ENCODE assay signal across 16 cellular contexts in the genomic region with DNA sequence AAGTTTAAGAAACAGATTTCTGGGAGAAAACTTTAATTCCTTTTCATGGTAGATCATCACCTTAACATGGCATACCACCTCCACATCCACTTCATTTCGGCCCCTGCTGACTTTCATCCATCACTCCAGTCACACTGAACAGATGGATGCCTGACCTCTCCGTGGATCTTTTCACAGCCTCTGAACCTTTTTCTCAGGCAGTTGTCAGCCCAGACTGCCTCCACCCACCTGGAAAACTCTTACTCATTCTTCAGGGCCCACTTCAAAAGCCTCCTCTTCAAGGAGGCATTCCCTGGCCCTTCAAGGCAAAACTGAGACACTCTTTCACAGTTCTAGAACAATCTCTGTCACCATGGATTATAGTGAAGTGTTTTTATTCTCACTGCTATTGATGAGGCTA. TPM values are rescaled to one million over a fixed set of nuclear protein-coding genes. Genes with fewer than 3 reads are reported as not detected.
DNase-seq lines count a peak whose midpoint lies in the region; TF ChIP-seq lines count a peak whose summit lies in the region.
"Had no signal": no experiment of that assay in that cellular context is flagged by ENCODE, and none has a peak within 500 bp of the region (broad histone marks: within the 10 kb centered on the region; RNA-seq: fewer than 3 reads in every experiment).

No MANE protein-coding gene starts in this region.

- H3K4me3 ChIP-seq in foreskin fibroblast (ENCODE audit: low read depth in 1 of 2, low read length in 2 of 2): no peak overlapping the region
- H3K4me3 ChIP-seq: GM12878, Peyer's patch had no signal

- TF ChIP-seq CTCF in foreskin fibroblast (IDR thresholded peaks at IDR 0.05; ENCODE audit: low read depth, low read length): no peak

- DNase-seq in stimulated activated CD4-positive, alpha-beta T cell treated with anti-CD3 and anti-CD28 coated beads, Interleukin-2, amount 100 ng/mL, for 4 hours (ENCODE audit: low read depth): peak; percentile 3
- DNase-seq in stimulated activated CD4-positive, alpha-beta T cell treated with anti-CD3 and anti-CD28 coated beads, Interleukin-4, amount 100 ng/mL, for 1 hour: no peak
- DNase-seq in activated T-helper 1 cell treated with anti-CD3 and anti-CD28 coated beads, Interleukin-12 subunit alpha, Interleukin-12 subunit beta, Interleukin-2, Interleukin-4 antibody, amounts not matched to agents 30 ng/mL and 10 ng/mL and 1 ng/mL, durations not matched to agents 14 hours and 24 hours and 36 hours (ENCODE audit: low spot score): no peak
- DNase-seq in islet precursor cell: peak; percentile 74
- DNase-seq in foreskin fibroblast: no peak
- DNase-seq in NCI-H128 (lab: John Stamatoyannopoulos, UW; ENCODE audit: unreplicated experiment): no peak
- DNase-seq in NAMALWA (ENCODE audit: low spot score): no peak
- no peak for DNase-seq in germinal center (ENCODE audit: low spot score)
- DNase-seq: foreskin melanocyte; NCI-H1930; NCI-H526 treated with DMSO at 0.1 percent for 48 hours; Peyer's patch; stimulated activated CD4-positive, alpha-beta T cell treated with anti-CD3 and anti-CD28 coated beads, Interleukin-4, amount 100 ng/mL, for 24 hours; T-cell; trophoblast cell had no signal

- H3K9me3 Mint-ChIP-seq in activated T-helper 1 cell treated with anti-CD3 and anti-CD28 coated beads, Interleukin-12 subunit alpha, Interleukin-12 subunit beta, Interleukin-2, Interleukin-4 antibody, amounts not matched to agents 30 ng/mL and 10 ng/mL and 1 ng/mL, durations not matched to agents 14 hours and 24 hours and 36 hours: no peaks in the 10 kb centered on the region
- H3K9me3 Mint-ChIP-seq: T-cell had no signal

- H3K36me3 Mint-ChIP-seq in activated T-helper 1 cell treated with anti-CD3 and anti-CD28 coated beads, Interleukin-12 subunit alpha, Interleukin-12 subunit beta, Interleukin-2, Interleukin-4 antibody, amounts not matched to agents 30 ng/mL and 10 ng/mL and 1 ng/mL, durations not matched to agents 14 hours and 24 hours and 36 hours (ENCODE audit: low read depth): peaks cover 21% of the 10 kb centered on the region

- H3K4me3 Mint-ChIP-seq in activated T-helper 1 cell treated with anti-CD3 and anti-CD28 coated beads, Interleukin-12 subunit alpha, Interleukin-12 subunit beta, Interleukin-2, Interleukin-4 antibody, amounts not matched to agents 30 ng/mL and 10 ng/mL and 1 ng/mL, durations not matched to agents 14 hours and 24 hours and 36 hours: no peak overlapping the region
- H3K4me3 Mint-ChIP-seq: T-cell had no signal

- peak overlapping the region; percentile 5 for H3K27ac Mint-ChIP-seq in activated T-helper 1 cell treated with anti-CD3 and anti-CD28 coated beads, Interleukin-12 subunit alpha, Interleukin-12 subunit beta, Interleukin-2, Interleukin-4 antibody, amounts not matched to agents 30 ng/mL and 10 ng/mL and 1 ng/mL, durations not matched to agents 14 hours and 24 hours and 36 hours

- H3K4me1 Mint-ChIP-seq in activated T-helper 1 cell treated with anti-CD3 and anti-CD28 coated beads, Interleukin-12 subunit alpha, Interleukin-12 subunit beta, Interleukin-2, Interleukin-4 antibody, amounts not matched to agents 30 ng/mL and 10 ng/mL and 1 ng/mL, durations not matched to agents 14 hours and 24 hours and 36 hours (ENCODE audit: low read depth): peaks cover 24% of the 10 kb centered on the region

- H3K27me3 Mint-ChIP-seq in activated T-helper 1 cell treated with anti-CD3 and anti-CD28 coated beads, Interleukin-12 subunit alpha, Interleukin-12 subunit beta, Interleukin-2, Interleukin-4 antibody, amounts not matched to agents 30 ng/mL and 10 ng/mL and 1 ng/mL, durations not matched to agents 14 hours and 24 hours and 36 hours (ENCODE audit: insufficient read depth): no peaks in the 10 kb centered on the region
- H3K27me3 Mint-ChIP-seq: T-cell had no signal

- intact Hi-C loops in activated T-helper 1 cell treated with anti-CD3 and anti-CD28 coated beads, Interleukin-12 subunit alpha, Interleukin-12 subunit beta, Interleukin-2, Interleukin-4 antibody, amounts not matched to agents 30 ng/mL and 10 ng/mL and 1 ng/mL, durations not matched to agents 14 hours and 24 hours and 36 hours (cut with micrococcal nuclease): no loop called here

RNA-seq across cellular contexts. Expression of a gene that starts 52.9 kb away (rescaled TPM):
- 10.5 and 11.4 TPM in 2 replicates for total RNA-seq in activated T-helper 1 cell treated with anti-CD3 and anti-CD28 coated beads, Interleukin-12 subunit alpha, Interleukin-12 subunit beta, Interleukin-2, Interleukin-4 antibody, amounts not matched to agents 30 ng/mL and 10 ng/mL and 1 ng/mL, durations not matched to agents 14 hours and 24 hours and 36 hours

Comparison
In these comparisons a context has a peak if more than half of its experiments do, and no peak if none do; other contexts are left out.
1. DNase-seq: peak in stimulated activated CD4-positive, alpha-beta T cell treated with anti-CD3 and anti-CD28 coated beads, Interleukin-2, amount 100 ng/mL, for 4 hours (single experiment) and islet precursor cell (single experiment); none in stimulated activated CD4-positive, alpha-beta T cell treated with anti-CD3 and anti-CD28 coated beads, Interleukin-4, amount 100 ng/mL, for 1 hour (single experiment), activated T-helper 1 cell treated with anti-CD3 and anti-CD28 coated beads, Interleukin-12 subunit alpha, Interleukin-12 subunit beta, Interleukin-2, Interleukin-4 antibody, amounts not matched to agents 30 ng/mL and 10 ng/mL and 1 ng/mL, durations not matched to agents 14 hours and 24 hours and 36 hours (single experiment), foreskin fibroblast (0 of 2), NCI-H128 (single experiment), NAMALWA (single experiment) and germinal center (single experiment).